9 cellular contexts compared by ENCODE assay signal in genomic region chr3:15633766-15634588, GRCh38. TPM values are rescaled to one million over a fixed set of nuclear protein-coding genes. Genes with fewer than 3 reads are reported as not detected.
DNase-seq lines count a peak whose midpoint lies in the region; ATAC-seq and TF ChIP-seq lines count a peak whose summit lies in the region.
"Had no signal": no experiment of that assay in that cellular context is flagged by ENCODE, and none has a peak within 500 bp of the region (broad histone marks: within the 10 kb centered on the region; RNA-seq: fewer than 3 reads in every experiment).

No MANE protein-coding gene starts in this region.

- peak overlapping the region; percentile 11 to 70; a peak in 3 of 4 replicates for H4K8ac ChIP-seq in IMR-90 (ENCODE audit: low read depth in 2 of 2, low read length in 2 of 2)

- H3K4me3 ChIP-seq in IMR-90 (ENCODE audit: insufficient read depth, low read depth, low read length) (no peak overlapping the region), ascending aorta (no peak overlapping the region), iPS-20b (ENCODE audit: low read length) (peak overlapping the region; percentile 38; the same call in 1 of the 2 replicates), stomach smooth muscle (ENCODE audit: low read length in 2 of 2) (no peak overlapping the region)

- peak overlapping the region; percentile 82 for H3K14ac ChIP-seq in IMR-90 (replicated peaks; ENCODE audit: low read depth, low read length)

- no peaks in the 10 kb centered on the region for H3K36me3 ChIP-seq in IMR-90 (ENCODE audit: control insufficient read depth, insufficient read depth, low read length)
- H3K36me3 ChIP-seq in ascending aorta: no peaks in the 10 kb centered on the region
- no peaks in the 10 kb centered on the region for H3K36me3 ChIP-seq in iPS-20b (ENCODE audit: insufficient read depth, low read depth, low read length)
- H3K36me3 ChIP-seq in stomach smooth muscle (ENCODE audit: control insufficient read depth in 2 of 2, insufficient read depth in 2 of 2, low read length in 2 of 2): peaks cover 0 to 1% of the 10 kb centered on the region in 2 donors

- intact Hi-C loops in IMR-90 (cut with micrococcal nuclease) (loop anchor here (5.0 to 10.0 kb wide), 3 partner anchors 163 to 611 kb away; partner anchors contain the start of gene ANKRD28), ascending aorta (cut with DNase I) (loop anchor here (5.0 kb wide), 1 partner anchor 613 kb away; no protein-coding TSS in a partner anchor)

- H2BK15ac ChIP-seq in IMR-90 (ENCODE audit: low read depth, low read length): peak overlapping the region; percentile 93; the same call in 2 of the 3 replicates

- H4K91ac ChIP-seq in IMR-90 (ENCODE audit: insufficient read depth, low read depth, low read length): peak overlapping the region; percentile 90

- TF ChIP-seq CTCF in IMR-90 (conservative IDR thresholded peaks at IDR 0.05; ENCODE audit: low read depth, low read length): no peak
- no peak for TF ChIP-seq CTCF in ascending aorta (IDR thresholded peaks at IDR 0.05)

- POLR2A ChIA-PET in IMR-90 (lab: Charles Lee; ENCODE audit: unreplicated experiment): interaction anchor here (1.1 kb wide), 1 partner anchor 163 kb away, joined by 3 read pairs; no protein-coding TSS in a partner anchor

- BruUV-seq in IMR-90 (replicated peaks; lab: Mats Ljungman, UMichigan): no TSS peak

- TF ChIP-seq RAD21 in IMR-90 (IDR thresholded peaks at IDR 0.05; ENCODE audit: low read length): no peak

- H3K56ac ChIP-seq in IMR-90 (ENCODE audit: extremely low read depth, insufficient read depth, low read length): peak overlapping the region; percentile 56; the same call in 1 of the 2 replicates

- dilution Hi-C loops in IMR-90 (cut with HindIII; ENCODE audit: low sequenced_read_pairs, unreplicated experiment): no loop called here

- peak; percentile 47 for DNase-seq in IMR-90
- no peak for DNase-seq in ascending aorta (ENCODE audit: low spot score in 2 of 2)
- no peak for DNase-seq in DMS 273 (lab: John Stamatoyannopoulos, UW; ENCODE audit: unreplicated experiment)
- DNase-seq in activated CD4-positive, alpha-beta T cell treated with anti-CD3 and anti-CD28 coated beads, Interleukin-2, amount 50 U/mL, for 1 hour: no peak
- no peak for DNase-seq in DMS 273 treated with DMSO at 0.1 percent for 48 hours (lab: John Stamatoyannopoulos, UW)
- DNase-seq: GDM1 had no signal

- no peak for TF ChIP-seq POLR2A in IMR-90 (IDR thresholded peaks at IDR 0.05; ENCODE audit: low read depth, low read length)

- ATAC-seq in IMR-90 (ENCODE audit: low read depth): peak; percentile 33
- ATAC-seq in GM18870 (IDR thresholded peaks at IDR 0.05; ENCODE audit: unreplicated experiment): no peak

- H4K20me1 ChIP-seq in IMR-90 (ENCODE audit: insufficient read depth, low read length): no peaks in the 10 kb centered on the region

- H3K9ac ChIP-seq in IMR-90 (ENCODE audit: low read depth, low read length): no peak overlapping the region
- peak overlapping the region; percentile 38; the same call in 1 of the 2 replicates for H3K9ac ChIP-seq in iPS-20b (ENCODE audit: low read depth, low read length)
- peak overlapping the region in 1 of 2 donors; percentile 12 for H3K9ac ChIP-seq in stomach smooth muscle (ENCODE audit: low read length in 2 of 2)

- peak overlapping the region; percentile 69 for H4K5ac ChIP-seq in IMR-90 (ENCODE audit: low read depth, low read length)

- H2AK5ac ChIP-seq in IMR-90 (ENCODE audit: low read depth, low read length): peak overlapping the region; percentile 24; the same call in 1 of the 2 replicates

- H2BK5ac ChIP-seq in IMR-90 (ENCODE audit: low read depth, low read length, poor library complexity, severe bottlenecking): peak overlapping the region; percentile 92

- H3K4me1 ChIP-seq in IMR-90 (ENCODE audit: control insufficient read depth, insufficient read depth, low read length): peaks cover 40% of the 10 kb centered on the region
- H3K4me1 ChIP-seq in ascending aorta: peaks cover 14 to 26% of the 10 kb centered on the region in 2 donors
- H3K4me1 ChIP-seq in iPS-20b (ENCODE audit: insufficient read depth, low read length): peaks cover 52% of the 10 kb centered on the region
- H3K4me1 ChIP-seq in stomach smooth muscle (ENCODE audit: control insufficient read depth, insufficient read depth, low read length): peaks cover 49% of the 10 kb centered on the region

- peaks cover 25% of the 10 kb centered on the region for H3K9me1 ChIP-seq in IMR-90 (ENCODE audit: insufficient read depth, low read length)

- peak overlapping the region; percentile 81 for H3K4ac ChIP-seq in IMR-90 (ENCODE audit: low read depth, low read length)

- H2AK9ac ChIP-seq in IMR-90 (replicated peaks; ENCODE audit: low read depth, low read length, poor library complexity): no peak overlapping the region

- peak overlapping the region; percentile 89 for H2BK120ac ChIP-seq in IMR-90 (ENCODE audit: low read depth, low read length)

- WGBS in IMR-90 (ENCODE audit: extremely low coverage in 2 of 2, insufficient read length in 1 of 2), 2 experiments: 44% methylated on average over 1 of the region's 4 CpGs; no CpG with 5 or more reads in 1 of the 2 experiments

- peak overlapping the region; percentile 71; the same call in 1 of the 2 replicates for H3K23ac ChIP-seq in IMR-90 (ENCODE audit: low read depth, low read length)

- H3K27ac ChIP-seq in IMR-90 (ENCODE audit: insufficient read depth, low read length) (peak overlapping the region; percentile 66), ascending aorta (peak overlapping the region; percentile 41 to 61), iPS-20b (ENCODE audit: low read length) (peak overlapping the region; percentile 72), stomach smooth muscle (ENCODE audit: low read length) (peak overlapping the region; percentile 86)

- no peaks in the 10 kb centered on the region for H3K9me3 ChIP-seq in IMR-90 (ENCODE audit: control insufficient read depth, insufficient read depth, low read length)
- no peaks in the 10 kb centered on the region for H3K9me3 ChIP-seq in ascending aorta
- no peaks in the 10 kb centered on the region for H3K9me3 ChIP-seq in iPS-20b (ENCODE audit: insufficient read depth, low read depth, low read length)
- no peaks in the 10 kb centered on the region for H3K9me3 ChIP-seq in stomach smooth muscle (ENCODE audit: control insufficient read depth in 2 of 2, low read length in 2 of 2)

- peak overlapping the region; percentile 27; the same call in 1 of the 2 replicates for H3K4me2 ChIP-seq in IMR-90 (ENCODE audit: low read depth, low read length)

- CTCF ChIA-PET in IMR-90 (lab: Yijun Ruan, JAX): interaction anchor here (1.4 to 1.7 kb wide), 4 partner anchors 10 to 348 kb away, joined by 3 to 6 read pairs (median 5); no protein-coding TSS in a partner anchor

- no peak overlapping the region for H2AFZ ChIP-seq in IMR-90 (replicated peaks; ENCODE audit: low read length, poor library complexity)

- H3K27me3 ChIP-seq in IMR-90 (ENCODE audit: control insufficient read depth, insufficient read depth, low read length) (no peaks in the 10 kb centered on the region), ascending aorta (no peaks in the 10 kb centered on the region), iPS-20b (ENCODE audit: insufficient read depth, low read length) (no peaks in the 10 kb centered on the region), stomach smooth muscle (ENCODE audit: control insufficient read depth in 1 of 2, insufficient read depth in 2 of 2, low read length in 2 of 2) (no peaks in the 10 kb centered on the region)

- H2BK20ac ChIP-seq in IMR-90 (ENCODE audit: low read depth, low read length): peak overlapping the region; percentile 83

- peaks cover 15 to 42% of the 10 kb centered on the region in 2 experiments; a peak in 3 of 4 replicates for H3K79me1 ChIP-seq in IMR-90 (ENCODE audit: low read depth in 1 of 2, low read length in 2 of 2)

- peak overlapping the region; percentile 79 for H3K18ac ChIP-seq in IMR-90 (ENCODE audit: low read depth, low read length)

- in situ Hi-C loops in IMR-90 (cut with MboI; ENCODE audit: low sequenced_read_pairs): loop anchor here (25.0 kb wide), 2 partner anchors 428 to 603 kb away; no protein-coding TSS in a partner anchor

TF ChIP-seq in IMR-90, 13 proteins besides CTCF, POLR2A, EP300 and RAD21:
- TF ChIP-seq RFX5 (IDR thresholded peaks at IDR 0.05; ENCODE audit: low read depth, low read length): no peak
- TF ChIP-seq NFE2L2 (IDR thresholded peaks at IDR 0.05; ENCODE audit: low read depth, low read length): no peak
- no peak for TF ChIP-seq SMC3 (IDR thresholded peaks at IDR 0.05; ENCODE audit: low read depth, low read length)
- TF ChIP-seq ELK1 (IDR thresholded peaks at IDR 0.05; ENCODE audit: borderline replicate concordance, low read depth, low read length): no peak
- no peak for TF ChIP-seq FOS (IDR thresholded peaks at IDR 0.05; ENCODE audit: low read depth, low read length)
- no peak for TF ChIP-seq USF2 (IDR thresholded peaks at IDR 0.05; ENCODE audit: low read depth, low read length)

RNA-seq across cellular contexts. Expression of gene BTD, which starts 32.4 kb away (rescaled TPM):
- 14.2 and 21.1 TPM in 2 replicates for total RNA-seq in IMR-90 (2012; rRNA removed)
- polyA plus RNA-seq in IMR-90 (2012; rRNA removed): 12.0 and 14.8 TPM in 2 replicates
- polyA plus RNA-seq in IMR-90 (2012; cell fraction: cytosol; rRNA removed): 9.0 and 13.6 TPM in 2 replicates
- 7.5 and 11.5 TPM in 2 replicates for polyA plus RNA-seq in IMR-90 (2012; cell fraction: nucleus; rRNA removed; ENCODE audit: low replicate concordance)
- 11.8 TPM for total RNA-seq in ascending aorta

RNA-seq across cellular contexts. Expression of gene HACL1, which starts 32.6 kb away (rescaled TPM):
- 28.1 and 31.4 TPM in 2 replicates for total RNA-seq in IMR-90 (2012; rRNA removed)
- 9.9 and 11.1 TPM in 2 replicates for polyA plus RNA-seq in IMR-90 (2012; rRNA removed)
- 5.4 and 7.0 TPM in 2 replicates for polyA plus RNA-seq in IMR-90 (2012; cell fraction: cytosol; rRNA removed)
- polyA plus RNA-seq in IMR-90 (2012; cell fraction: nucleus; rRNA removed; ENCODE audit: low replicate concordance): 7.2 and 16.3 TPM in 2 replicates
- total RNA-seq in ascending aorta: 13.8 TPM
